10 cellular contexts compared by ENCODE assay signal in genomic region chrX:10011261-10011931, GRCh38. TPM values are rescaled to one million over a fixed set of nuclear protein-coding genes. Genes with fewer than 3 reads are reported as not detected.
DNase-seq lines count a peak whose midpoint lies in the region; ATAC-seq lines count a peak whose summit lies in the region.
"Had no signal": no experiment of that assay in that cellular context is flagged by ENCODE, and none has a peak within 500 bp of the region (broad histone marks: within the 10 kb centered on the region; RNA-seq: fewer than 3 reads in every experiment).

No MANE protein-coding gene starts in this region.

- no peak overlapping the region for H4K12ac ChIP-seq in trophoblast cell (ENCODE audit: low read depth, low read length)

- intact Hi-C loops in activated CD4-positive, alpha-beta T cell treated with anti-CD3 and anti-CD28 coated beads for 36 hours (cut with DNase I, micrococcal nuclease): loop anchor here in 1 of 2 experiments (10.0 kb wide), 2 partner anchors 657 to 1743 kb away; partner anchors contain the start of gene MSL3

- no peak overlapping the region for H3K14ac ChIP-seq in trophoblast cell (ENCODE audit: low read length)

- H3K4ac ChIP-seq in trophoblast cell (ENCODE audit: low read depth, low read length): no peak overlapping the region

- peak overlapping the region; percentile 24 for H4K91ac ChIP-seq in trophoblast cell (ENCODE audit: low read depth, low read length)

- H4K8ac ChIP-seq in trophoblast cell (ENCODE audit: low read depth, low read length): peak overlapping the region; percentile 38

- H3K36me3 ChIP-seq in SJCRH30 (no peaks in the 10 kb centered on the region), trophoblast cell (ENCODE audit: control insufficient read depth in 1 of 2, insufficient read depth in 2 of 2, low read length in 2 of 2) (no peaks in the 10 kb centered on the region)
- H3K36me3 ChIP-seq: ascending aorta had no signal

- peak overlapping the region; percentile 1 for H2BK120ac ChIP-seq in trophoblast cell (ENCODE audit: insufficient read depth, low read length, poor library complexity)

- no peaks in the 10 kb centered on the region for H3K9me3 ChIP-seq in SJCRH30 (replicated peaks)
- no peaks in the 10 kb centered on the region for H3K9me3 ChIP-seq in trophoblast cell (ENCODE audit: insufficient read depth, low read depth, low read length)
- H3K9me3 ChIP-seq: ascending aorta had no signal

- peaks cover 14% of the 10 kb centered on the region for H3K4me1 ChIP-seq in SJCRH30
- H3K4me1 ChIP-seq in trophoblast cell (ENCODE audit: control insufficient read depth in 1 of 2, insufficient read depth in 2 of 2, low read length in 2 of 2): peaks cover 13 to 24% of the 10 kb centered on the region in 2 experiments
- H3K4me1 ChIP-seq: ascending aorta had no signal

- no peak for ATAC-seq in activated CD4-positive, alpha-beta T cell treated with anti-CD3 and anti-CD28 coated beads for 36 hours
- ATAC-seq in effector memory CD8-positive, alpha-beta T cell (replicated peaks): peak; percentile 16
- ATAC-seq in GM19455 (IDR thresholded peaks at IDR 0.05; ENCODE audit: unreplicated experiment): no peak

- peaks cover 15% of the 10 kb centered on the region for H3K79me2 ChIP-seq in trophoblast cell (ENCODE audit: control insufficient read depth, insufficient read depth, low read length, poor library complexity)

- no peak overlapping the region for H3K27ac ChIP-seq in SJCRH30
- peak overlapping the region; percentile 62 for H3K27ac ChIP-seq in trophoblast cell (ENCODE audit: low read depth, low read length)
- H3K27ac ChIP-seq: ascending aorta had no signal

- no peak overlapping the region for H2AK5ac ChIP-seq in trophoblast cell (ENCODE audit: low read length)

- H3K18ac ChIP-seq in trophoblast cell (ENCODE audit: low read length): peak overlapping the region; percentile 59

- H3K4me3 ChIP-seq in SJCRH30 (peak overlapping the region; percentile 4; the same call in 1 of the 2 replicates), trophoblast cell (ENCODE audit: low read depth, low read length) (no peak overlapping the region)
- H3K4me3 ChIP-seq: ascending aorta had no signal

- no peaks in the 10 kb centered on the region for H3K9me3 Mint-ChIP-seq in activated CD4-positive, alpha-beta T cell treated with anti-CD3 and anti-CD28 coated beads for 36 hours (ENCODE audit: low read depth)
- no peaks in the 10 kb centered on the region for H3K9me3 Mint-ChIP-seq in effector memory CD8-positive, alpha-beta T cell

- no peak overlapping the region for H2BK12ac ChIP-seq in trophoblast cell (ENCODE audit: low read length)

- H3K36me3 Mint-ChIP-seq in activated CD4-positive, alpha-beta T cell treated with anti-CD3 and anti-CD28 coated beads for 36 hours (ENCODE audit: low read depth): no peaks in the 10 kb centered on the region
- peaks cover 12% of the 10 kb centered on the region for H3K36me3 Mint-ChIP-seq in effector memory CD8-positive, alpha-beta T cell (ENCODE audit: insufficient read depth)

- no peak overlapping the region for H2AFZ ChIP-seq in trophoblast cell (ENCODE audit: insufficient read depth, low read length, poor library complexity)

- peaks cover 27% of the 10 kb centered on the region for H3K79me1 ChIP-seq in trophoblast cell (ENCODE audit: low read length)

- H3K4me2 ChIP-seq in trophoblast cell (ENCODE audit: low read length): peak overlapping the region; percentile 3

- peaks cover 6% of the 10 kb centered on the region for H3K27me3 Mint-ChIP-seq in activated CD4-positive, alpha-beta T cell treated with anti-CD3 and anti-CD28 coated beads for 36 hours
- H3K27me3 Mint-ChIP-seq in effector memory CD8-positive, alpha-beta T cell: no peaks in the 10 kb centered on the region

- H3K4me3 Mint-ChIP-seq in activated CD4-positive, alpha-beta T cell treated with anti-CD3 and anti-CD28 coated beads for 36 hours: peak overlapping the region; percentile 48
- H3K4me3 Mint-ChIP-seq in effector memory CD8-positive, alpha-beta T cell: peak overlapping the region; percentile 20 to 39

- peaks cover 27% of the 10 kb centered on the region for H3K4me1 Mint-ChIP-seq in activated CD4-positive, alpha-beta T cell treated with anti-CD3 and anti-CD28 coated beads for 36 hours
- peaks cover 11 to 13% of the 10 kb centered on the region in 2 donors for H3K4me1 Mint-ChIP-seq in effector memory CD8-positive, alpha-beta T cell (ENCODE audit: low read depth in 2 of 2)

- H3K27ac Mint-ChIP-seq in activated CD4-positive, alpha-beta T cell treated with anti-CD3 and anti-CD28 coated beads for 36 hours: peak overlapping the region; percentile 53
- H3K27ac Mint-ChIP-seq in effector memory CD8-positive, alpha-beta T cell: peak overlapping the region; percentile 67 to 86

- POLR2A ChIA-PET in activated CD4-positive, alpha-beta T cell treated with anti-CD3 and anti-CD28 coated beads for 36 hours (lab: Charles Lee): interaction anchor here (0.8 kb wide), 1 partner anchor 13 kb away, joined by 3 read pairs; no protein-coding TSS in a partner anchor

- peak; percentile 22 for DNase-seq in activated CD4-positive, alpha-beta T cell treated with anti-CD3 and anti-CD28 coated beads for 36 hours
- no peak for DNase-seq in activated CD4-positive, alpha-beta T cell treated with anti-CD3 and anti-CD28 coated beads, Interleukin-2, amount 50 U/mL, for 1 hour
- no peak for DNase-seq in SJCRH30
- no peak for DNase-seq in effector memory CD8-positive, alpha-beta T cell
- no peak for DNase-seq in trophoblast cell
- DNase-seq in MV-4-11 (lab: John Stamatoyannopoulos, UW): no peak
- no peak for DNase-seq in cerebellar nuclear complex (lab: John Stamatoyannopoulos, UW)

- no CpG with 5 or more reads among the region's 10 CpGs for WGBS in trophoblast cell (ENCODE audit: extremely low coverage, insufficient coverage, insufficient read length)

- H3K9ac ChIP-seq in trophoblast cell (ENCODE audit: low read length): no peak overlapping the region

- CTCF ChIA-PET in activated CD4-positive, alpha-beta T cell treated with anti-CD3 and anti-CD28 coated beads for 36 hours (lab: Charles Lee): interaction anchor here (0.5 to 2.2 kb wide), 5 partner anchors 11 to 107 kb away, joined by 3 to 6 read pairs (median 5); no protein-coding TSS in a partner anchor

- H2BK5ac ChIP-seq in trophoblast cell (ENCODE audit: low read depth, low read length, poor library complexity): no peak overlapping the region

- no peak overlapping the region for H3K23ac ChIP-seq in trophoblast cell (ENCODE audit: low read length)

- H3K27me3 ChIP-seq in SJCRH30: no peaks in the 10 kb centered on the region
- no peaks in the 10 kb centered on the region for H3K27me3 ChIP-seq in trophoblast cell (ENCODE audit: insufficient read depth, low read length)
- H3K27me3 ChIP-seq: ascending aorta had no signal

RNA-seq across cellular contexts. Expression of gene CLDN34, which starts 44.2 kb away (rescaled TPM):
- total RNA-seq in activated CD4-positive, alpha-beta T cell treated with anti-CD3 and anti-CD28 coated beads for 36 hours: not detected
- total RNA-seq in SJCRH30 (2014; rRNA removed; shearing (Covaris generic)): not detected in 2 replicates
- polyA plus RNA-seq in trophoblast cell (2013): 0.16 and 0.22 TPM in 2 replicates
- total RNA-seq: ascending aorta, kidney epithelial cell had no signal
